Comparison of ENCODE assay signal across 8 cellular contexts in the genomic region with DNA sequence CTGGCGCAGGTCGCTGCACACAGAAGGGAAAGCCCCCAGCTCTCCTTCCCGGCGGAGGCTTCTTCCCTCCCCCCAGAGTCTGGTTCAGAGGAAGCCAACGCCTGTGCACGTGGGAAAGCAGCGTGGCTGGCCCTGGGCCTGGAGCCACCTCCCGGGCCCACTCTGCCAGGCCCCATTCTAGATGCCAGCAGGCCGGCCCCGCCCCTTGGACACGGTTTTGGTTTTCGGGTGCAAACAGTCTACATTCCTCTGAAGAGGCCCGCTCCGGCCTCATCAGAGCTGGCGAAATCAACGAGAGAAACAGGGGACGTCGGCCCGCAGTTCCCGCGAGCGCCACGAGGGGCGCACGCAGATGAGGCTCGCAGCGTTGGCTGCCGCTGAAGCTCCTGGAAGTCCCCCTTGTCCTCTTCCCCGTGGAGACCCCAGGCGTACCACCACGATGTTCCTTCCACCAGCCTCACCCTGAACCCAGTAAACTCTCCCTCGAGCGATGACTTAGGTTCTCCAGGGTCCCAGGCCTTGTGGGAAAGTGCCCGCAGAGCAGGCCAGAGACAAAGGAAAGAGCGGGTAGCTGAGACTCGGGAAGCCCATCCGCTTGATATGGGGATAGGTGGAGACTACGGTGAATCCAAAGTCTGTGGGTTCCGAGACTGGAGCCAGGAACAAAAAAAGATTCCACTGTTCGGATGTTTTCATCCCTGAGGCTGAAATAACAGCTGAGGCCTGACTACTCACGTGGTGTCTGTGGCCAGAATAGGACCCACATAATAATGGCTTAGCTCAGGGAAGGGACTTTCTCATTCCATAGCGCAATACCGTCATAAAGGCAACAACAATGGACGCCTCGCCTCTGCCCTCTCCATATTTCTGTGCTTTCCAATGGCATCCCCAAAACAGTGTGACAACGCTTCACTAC.
DNase-seq lines count a peak whose midpoint lies in the region; ATAC-seq and TF ChIP-seq lines count a peak whose summit lies in the region.

No MANE protein-coding gene starts in this region.

- no peaks in the 10 kb centered on the region for H3K27me3 ChIP-seq in right lobe of liver

- intact Hi-C loops in CD14-positive monocyte (cut with micrococcal nuclease) = loop anchor here in 1 of 2 donors (10.0 kb wide), 1 partner anchor 1139 kb away; no protein-coding TSS in a partner anchor
- intact Hi-C loops in right lobe of liver (cut with DNase I) = no loop called here

- peak overlapping the region; percentile 77 to 87 for H3K4me3 Mint-ChIP-seq in CD14-positive monocyte
- no peak overlapping the region for H3K4me3 Mint-ChIP-seq in activated CD4-positive, alpha-beta T cell treated with anti-CD3 and anti-CD28 coated beads, Interleukin-2, amount 10 ng/mL, durations not matched to agents 7 days and 5 days

- POLR2A ChIA-PET in activated CD4-positive, alpha-beta T cell treated with anti-CD3 and anti-CD28 coated beads, Interleukin-2, amount 10 ng/mL, durations not matched to agents 7 days and 5 days (lab: Charles Lee) = no interaction called here

- H3K4me1 Mint-ChIP-seq in CD14-positive monocyte = peaks cover 8% of the 10 kb centered on the region
- no peaks in the 10 kb centered on the region for H3K4me1 Mint-ChIP-seq in activated CD4-positive, alpha-beta T cell treated with anti-CD3 and anti-CD28 coated beads, Interleukin-2, amount 10 ng/mL, durations not matched to agents 7 days and 5 days

- peaks cover 0 to 4% (median 0%) of the 10 kb centered on the region in 4 donors for H3K4me1 ChIP-seq in right lobe of liver

- H3K27ac ChIP-seq in right lobe of liver = no peak overlapping the region

- H3K27ac Mint-ChIP-seq in CD14-positive monocyte = peak overlapping the region in 2 of 7 donors; percentile 35 to 46
- H3K27ac Mint-ChIP-seq in activated CD4-positive, alpha-beta T cell treated with anti-CD3 and anti-CD28 coated beads, Interleukin-2, amount 10 ng/mL, durations not matched to agents 7 days and 5 days = no peak overlapping the region

- ATAC-seq in GM21360 (IDR thresholded peaks at IDR 0.05; ENCODE audit: unreplicated experiment) = peak; percentile 81
- peak; percentile 89 to 94 (median 92) for ATAC-seq in right lobe of liver

- no peaks in the 10 kb centered on the region for H3K36me3 Mint-ChIP-seq in CD14-positive monocyte
- no peaks in the 10 kb centered on the region for H3K36me3 Mint-ChIP-seq in activated CD4-positive, alpha-beta T cell treated with anti-CD3 and anti-CD28 coated beads, Interleukin-2, amount 10 ng/mL, durations not matched to agents 7 days and 5 days (ENCODE audit: low read depth)

- H3K27me3 Mint-ChIP-seq in CD14-positive monocyte (ENCODE audit: low read depth in 3 of 3) = peaks cover 2 to 6% (median 3%) of the 10 kb centered on the region in 3 donors
- no peaks in the 10 kb centered on the region for H3K27me3 Mint-ChIP-seq in activated CD4-positive, alpha-beta T cell treated with anti-CD3 and anti-CD28 coated beads, Interleukin-2, amount 10 ng/mL, durations not matched to agents 7 days and 5 days

- peak overlapping the region in 2 of 3 donors; percentile 1 to 35 for H3K4me3 ChIP-seq in right lobe of liver

- CTCF ChIA-PET in activated CD4-positive, alpha-beta T cell treated with anti-CD3 and anti-CD28 coated beads, Interleukin-2, amount 10 ng/mL, durations not matched to agents 7 days and 5 days (lab: Charles Lee) = interaction anchor here (0.6 to 1.4 kb wide), 6 partner anchors 12 to 135 kb away, joined by 3 to 5 read pairs (median 4); no protein-coding TSS in a partner anchor

- no peaks in the 10 kb centered on the region for H3K36me3 ChIP-seq in right lobe of liver

- TF ChIP-seq CTCF in CD14-positive monocyte (IDR thresholded peaks at IDR 0.05) = peak; percentile 98
- TF ChIP-seq CTCF in right lobe of liver (IDR thresholded peaks at IDR 0.05) = peak; percentile 85 to 96 (median 94)

- H3K9me3 Mint-ChIP-seq in CD14-positive monocyte = peaks cover 0 to 3% (median 0%) of the 10 kb centered on the region in 7 donors
- H3K9me3 Mint-ChIP-seq in activated CD4-positive, alpha-beta T cell treated with anti-CD3 and anti-CD28 coated beads, Interleukin-2, amount 10 ng/mL, durations not matched to agents 7 days and 5 days = no peaks in the 10 kb centered on the region

- no peak for TF ChIP-seq POLR2A in right lobe of liver (IDR thresholded peaks at IDR 0.05)

- WGBS in right lobe of liver (ENCODE audit: insufficient coverage, low coverage, low lambda C conversion rate, missing lambda C conversion rate) = 38% methylated on average over 21 of the region's 46 CpGs

- H3K9me3 ChIP-seq in right lobe of liver = no peaks in the 10 kb centered on the region

- peak; percentile 51 for DNase-seq in CD14-positive monocyte (ENCODE audit: low spot score)
- peak; percentile 26 for DNase-seq in HT-29 (ENCODE audit: low spot score)
- peak; percentile 47 for DNase-seq in activated CD4-positive, alpha-beta T cell treated with anti-CD3 and anti-CD28 coated beads, Interleukin-2, amount 10 ng/mL, durations not matched to agents 7 days and 5 days
- DNase-seq in dedifferentiated amniotic fluid mesenchymal stem cell (ENCODE audit: extremely low spot score) = peak; percentile 64
- peak; percentile 59 to 89 (median 76) for DNase-seq in right lobe of liver
- DNase-seq in stimulated activated CD4-positive, alpha-beta T cell treated with anti-CD3 and anti-CD28 coated beads, Interleukin-4, amount 100 ng/mL, for 4 hours = peak; percentile 8 to 55
- DNase-seq in COR-L47 (lab: John Stamatoyannopoulos, UW) = no peak
